8 cellular contexts compared by ENCODE assay signal in the genomic region with DNA sequence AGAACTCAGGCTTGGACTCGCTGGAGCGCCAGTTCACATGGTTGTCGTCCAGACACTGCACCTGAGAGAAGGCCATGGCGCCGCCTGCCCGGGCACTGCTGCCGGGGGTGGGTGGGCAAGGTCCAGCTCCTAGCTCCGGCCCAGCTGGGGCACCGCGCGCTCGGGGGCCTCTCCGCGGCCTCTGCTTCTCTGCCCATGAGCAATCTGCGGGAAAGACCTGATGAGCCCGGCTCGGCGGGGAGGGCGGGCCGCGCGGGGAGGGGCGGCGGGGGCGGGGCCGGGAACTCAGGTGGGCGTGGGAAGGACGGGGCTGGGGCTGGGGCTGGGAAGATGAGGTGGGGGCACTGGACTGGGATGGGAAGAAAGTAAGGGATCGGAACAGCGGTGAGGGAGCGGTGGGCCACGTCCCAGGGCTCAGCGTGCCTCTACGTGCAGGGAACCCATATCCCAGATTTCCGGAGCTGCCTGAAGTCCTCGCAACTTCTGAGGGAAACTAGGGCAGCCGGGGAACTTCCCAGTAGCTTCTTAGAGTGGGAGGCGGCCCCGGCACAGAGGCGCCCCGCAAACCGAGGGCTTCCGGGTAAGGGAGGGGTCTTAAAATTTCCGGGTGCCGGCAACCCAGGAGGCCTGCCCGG. TPM values are rescaled to one million over a fixed set of nuclear protein-coding genes. Genes with fewer than 3 reads are reported as not detected.
DNase-seq lines count a peak whose midpoint lies in the region; ATAC-seq and TF ChIP-seq lines count a peak whose summit lies in the region.

No MANE protein-coding gene starts in this region.

- ATAC-seq in GM18861 (IDR thresholded peaks at IDR 0.05; ENCODE audit: unreplicated experiment) (peak; percentile 35), HG03139 (IDR thresholded peaks at IDR 0.05; ENCODE audit: unreplicated experiment) (peak; percentile 28), T-helper 17 cell (peak; percentile 81), body of pancreas (peak; percentile 28)

- no peak for TF ChIP-seq CTCF in body of pancreas (IDR thresholded peaks at IDR 0.05)
- no peak for TF ChIP-seq CTCF in kidney epithelial cell (IDR thresholded peaks at IDR 0.05; ENCODE audit: insufficient read depth, low read length, poor library complexity, severe bottlenecking)

- H3K4me3 Mint-ChIP-seq in T-helper 17 cell = peak overlapping the region; percentile 93

- intact Hi-C loops in body of pancreas (cut with DNase I) = no loop called here

- TF ChIP-seq POLR2A in body of pancreas (IDR thresholded peaks at IDR 0.05) = peak in 1 of 3 donors; percentile 31

- peak overlapping the region; percentile 52 to 54 for H3K4me3 ChIP-seq in body of pancreas
- peak overlapping the region; percentile 63 for H3K4me3 ChIP-seq in kidney epithelial cell (ENCODE audit: low read depth, low read length)

- H3K36me3 Mint-ChIP-seq in T-helper 17 cell (ENCODE audit: low read depth) = peaks cover 3% of the 10 kb centered on the region

- DNase-seq in T-helper 17 cell (peak; percentile 57 to 75 (median 65)), body of pancreas (peak; percentile 40 to 55 (median 47)), kidney epithelial cell (ENCODE audit: low read depth) (no peak), NCI-H1105 treated with DMSO at 0.1 percent for 48 hours (lab: John Stamatoyannopoulos, UW) (no peak), NCI-H2107 (lab: John Stamatoyannopoulos, UW) (no peak)
- DNase-seq in stimulated activated CD4-positive, alpha-beta T cell treated with anti-CD3 and anti-CD28 coated beads, Interleukin-4, amount 100 ng/mL, for 24 hours = peak; percentile 50

- 2 to 6% methylated on average over 24 to 45 of the region's 46 CpGs for WGBS in body of pancreas, 2 donors

- peak overlapping the region; percentile 83 for H3K27ac Mint-ChIP-seq in T-helper 17 cell

- H3K27ac ChIP-seq in body of pancreas = peak overlapping the region; percentile 77 to 88 (median 85)

- H3K36me3 ChIP-seq in body of pancreas (replicated peaks in 1 of 2; ENCODE audit: insufficient read depth in 1 of 2, low read depth in 2 of 2) (no peaks in the 10 kb centered on the region), kidney epithelial cell (ENCODE audit: control insufficient read depth, insufficient read depth, low read length) (no peaks in the 10 kb centered on the region)

- H3K27me3 Mint-ChIP-seq in T-helper 17 cell = no peaks in the 10 kb centered on the region

- peaks cover 18% of the 10 kb centered on the region for H3K4me1 Mint-ChIP-seq in T-helper 17 cell

- H3K27me3 ChIP-seq in body of pancreas (no peaks in the 10 kb centered on the region), kidney epithelial cell (ENCODE audit: control insufficient read depth, insufficient read depth, low read length) (no peaks in the 10 kb centered on the region)

- peaks cover 49% of the 10 kb centered on the region for H3K4me1 ChIP-seq in body of pancreas

- H3K9me3 ChIP-seq in T-helper 17 cell (ENCODE audit: control insufficient read depth, low read length, poor library complexity, severe bottlenecking) (no peaks in the 10 kb centered on the region), body of pancreas (no peaks in the 10 kb centered on the region)

RNA-seq across cellular contexts. Expression of gene FAM83G, which starts 0.5 kb away (rescaled TPM):
- total RNA-seq in T-helper 17 cell (1 to 10 TPM; 7.8 to 7.9 TPM), body of pancreas (10 to 100 TPM; 11.4 to 16.5 TPM), kidney epithelial cell (48.7 and 60.0 TPM in 2 replicates)

RNA-seq across cellular contexts. Expression of gene GRAP, which starts 42.7 kb away (rescaled TPM):
- total RNA-seq in T-helper 17 cell (10 to 100 TPM; 23.8 to 26.7 TPM), body of pancreas (1 to 10 TPM in 1 of 2 donors, under 1 TPM in 1; 0.33 to 1.8 TPM), kidney epithelial cell (1.2 and 1.6 TPM in 2 replicates)

RNA-seq across cellular contexts. Expression of gene SLC5A10, which starts 52.1 kb away (rescaled TPM):
- total RNA-seq in T-helper 17 cell (not detected), body of pancreas (not detected), kidney epithelial cell (not detected in 2 replicates)

Comparison
In these comparisons a context has a peak if more than half of its experiments do, and no peak if none do; other contexts are left out.
1. ATAC-seq: peak in every context shown above with its lines; median percentile 81 in T-helper 17 cell; 35 in GM18861; 28 in HG03139; 28 in body of pancreas.
2. DNase-seq: peak in T-helper 17 cell (3 of 3), body of pancreas (4 of 4) and stimulated activated CD4-positive, alpha-beta T cell treated with anti-CD3 and anti-CD28 coated beads, Interleukin-4, amount 100 ng/mL, for 24 hours (single experiment); none in kidney epithelial cell (single experiment), NCI-H1105 treated with DMSO at 0.1 percent for 48 hours (single experiment) and NCI-H2107 (single experiment).